Comparison of ENCODE assay signal across 23 cellular contexts in the genomic region with DNA sequence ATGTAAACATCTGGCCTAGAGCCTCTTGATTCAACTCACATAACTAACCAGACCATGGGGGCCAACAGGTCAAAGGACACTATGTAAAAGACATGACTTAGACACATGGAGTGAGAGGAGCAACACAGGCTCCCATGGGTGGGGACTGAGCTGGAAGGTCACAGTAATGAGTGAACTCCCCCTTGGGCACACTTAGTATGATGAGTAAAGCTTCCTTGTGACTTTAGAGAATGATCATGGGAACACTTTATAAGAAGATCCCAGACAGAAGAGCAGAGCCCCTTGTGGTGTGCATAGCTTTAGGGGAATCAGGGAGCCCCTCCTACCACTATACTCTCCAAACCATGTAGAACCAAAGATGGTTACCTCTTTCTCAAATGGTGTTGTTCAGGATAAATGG. TPM values are rescaled to one million over a fixed set of nuclear protein-coding genes. Genes with fewer than 3 reads are reported as not detected.
"Had no signal": no experiment of that assay in that cellular context is flagged by ENCODE, and none has a peak within 500 bp of the region (broad histone marks: within the 10 kb centered on the region; RNA-seq: fewer than 3 reads in every experiment).

No MANE protein-coding gene starts in this region.

- H3K27ac Mint-ChIP-seq: endodermal cell had no signal

- H3K79me2 ChIP-seq: hepatocyte had no signal

- H3K4me3 Mint-ChIP-seq: endodermal cell; naive thymus-derived CD8-positive, alpha-beta T cell; neural crest cell had no signal

- H3K27me3 Mint-ChIP-seq: naive thymus-derived CD8-positive, alpha-beta T cell had no signal

- H2AFZ ChIP-seq: hepatocyte had no signal

- ATAC-seq: left colon; naive thymus-derived CD8-positive, alpha-beta T cell had no signal

- H3K4me3 ChIP-seq: coronary artery, hepatocyte, sigmoid colon, skin epidermis, stomach, thoracic aorta, transverse colon had no signal

- H3K36me3 ChIP-seq: sigmoid colon, thoracic aorta, transverse colon had no signal

- DNase-seq: effector CD4-positive, alpha-beta T cell; endodermal cell; erythroblast; foreskin melanocyte; head of caudate nucleus; kidney; left colon; mesendoderm; naive thymus-derived CD8-positive, alpha-beta T cell; posterior cingulate gyrus; sigmoid colon; stimulated activated CD4-positive, alpha-beta T cell treated with anti-CD3 and anti-CD28 coated beads, Interleukin-2, amount 100 ng/mL, for 24 hours; stimulated activated CD4-positive, alpha-beta T cell treated with anti-CD3 and anti-CD28 coated beads, Interleukin-4, amount 100 ng/mL, for 4 hours; stimulated activated naive CD4-positive, alpha-beta T cell; stomach; substantia nigra; transverse colon had no signal

- H3K27me3 ChIP-seq: hepatocyte, sigmoid colon, stomach, transverse colon had no signal

- H3K9me3 Mint-ChIP-seq: endodermal cell; naive thymus-derived CD8-positive, alpha-beta T cell had no signal

- H3K27ac ChIP-seq: coronary artery, hepatocyte, sigmoid colon, skin epidermis, stomach, thoracic aorta, transverse colon had no signal

- H3K9me3 ChIP-seq: sigmoid colon, stomach, thoracic aorta, transverse colon had no signal

- H3K4me1 ChIP-seq: sigmoid colon had no signal

- H3K4me2 ChIP-seq: hepatocyte had no signal

RNA-seq across cellular contexts. Expression of a gene that starts 10.2 kb away (rescaled TPM):
- polyA plus RNA-seq: endothelial cell of umbilical vein had no signal
